1 cellular context compared by ENCODE assay signal in the genomic region with DNA sequence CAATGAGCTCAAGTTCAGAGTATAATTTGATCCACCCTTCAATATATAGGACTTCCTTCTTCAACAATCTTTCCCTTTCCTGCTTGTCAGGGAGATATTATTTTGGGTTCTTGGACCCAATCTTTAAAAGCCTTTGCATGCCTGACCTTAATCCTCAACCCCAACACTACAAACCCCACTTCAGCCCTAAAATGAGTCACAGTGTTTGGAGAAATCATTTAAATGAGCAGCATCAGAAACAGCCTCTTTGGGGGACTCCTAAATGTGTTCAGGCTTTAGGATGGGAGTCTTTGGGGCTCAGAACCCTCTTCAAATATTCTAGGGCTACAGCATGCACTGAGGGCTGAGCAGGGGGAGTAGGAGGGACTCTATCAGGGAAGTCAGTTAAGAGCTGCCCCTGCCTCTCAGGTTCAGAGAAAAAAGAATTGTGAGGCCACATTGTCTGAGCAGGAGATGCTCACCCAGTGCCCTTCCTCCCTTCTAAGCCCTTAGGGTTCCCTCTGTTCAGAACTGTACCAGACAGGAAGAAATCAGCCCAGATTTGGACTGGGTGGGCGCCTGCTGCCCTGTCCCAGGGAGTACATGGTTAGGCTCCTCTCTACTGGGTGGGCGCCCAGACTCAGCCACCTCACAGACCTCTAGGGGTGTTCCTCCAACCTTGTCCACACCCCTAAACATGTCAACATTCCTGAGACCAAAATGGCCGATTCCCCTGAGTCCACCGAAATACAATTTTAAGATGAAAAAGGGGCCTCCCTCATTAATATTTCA.
TF ChIP-seq lines count a peak whose summit lies in the region.

No MANE protein-coding gene starts in this region.

TF ChIP-seq in GM23338, 12 proteins besides CTCF, POLR2A, EP300 and RAD21 (continued from another document):
- TF ChIP-seq, protein P1, sequence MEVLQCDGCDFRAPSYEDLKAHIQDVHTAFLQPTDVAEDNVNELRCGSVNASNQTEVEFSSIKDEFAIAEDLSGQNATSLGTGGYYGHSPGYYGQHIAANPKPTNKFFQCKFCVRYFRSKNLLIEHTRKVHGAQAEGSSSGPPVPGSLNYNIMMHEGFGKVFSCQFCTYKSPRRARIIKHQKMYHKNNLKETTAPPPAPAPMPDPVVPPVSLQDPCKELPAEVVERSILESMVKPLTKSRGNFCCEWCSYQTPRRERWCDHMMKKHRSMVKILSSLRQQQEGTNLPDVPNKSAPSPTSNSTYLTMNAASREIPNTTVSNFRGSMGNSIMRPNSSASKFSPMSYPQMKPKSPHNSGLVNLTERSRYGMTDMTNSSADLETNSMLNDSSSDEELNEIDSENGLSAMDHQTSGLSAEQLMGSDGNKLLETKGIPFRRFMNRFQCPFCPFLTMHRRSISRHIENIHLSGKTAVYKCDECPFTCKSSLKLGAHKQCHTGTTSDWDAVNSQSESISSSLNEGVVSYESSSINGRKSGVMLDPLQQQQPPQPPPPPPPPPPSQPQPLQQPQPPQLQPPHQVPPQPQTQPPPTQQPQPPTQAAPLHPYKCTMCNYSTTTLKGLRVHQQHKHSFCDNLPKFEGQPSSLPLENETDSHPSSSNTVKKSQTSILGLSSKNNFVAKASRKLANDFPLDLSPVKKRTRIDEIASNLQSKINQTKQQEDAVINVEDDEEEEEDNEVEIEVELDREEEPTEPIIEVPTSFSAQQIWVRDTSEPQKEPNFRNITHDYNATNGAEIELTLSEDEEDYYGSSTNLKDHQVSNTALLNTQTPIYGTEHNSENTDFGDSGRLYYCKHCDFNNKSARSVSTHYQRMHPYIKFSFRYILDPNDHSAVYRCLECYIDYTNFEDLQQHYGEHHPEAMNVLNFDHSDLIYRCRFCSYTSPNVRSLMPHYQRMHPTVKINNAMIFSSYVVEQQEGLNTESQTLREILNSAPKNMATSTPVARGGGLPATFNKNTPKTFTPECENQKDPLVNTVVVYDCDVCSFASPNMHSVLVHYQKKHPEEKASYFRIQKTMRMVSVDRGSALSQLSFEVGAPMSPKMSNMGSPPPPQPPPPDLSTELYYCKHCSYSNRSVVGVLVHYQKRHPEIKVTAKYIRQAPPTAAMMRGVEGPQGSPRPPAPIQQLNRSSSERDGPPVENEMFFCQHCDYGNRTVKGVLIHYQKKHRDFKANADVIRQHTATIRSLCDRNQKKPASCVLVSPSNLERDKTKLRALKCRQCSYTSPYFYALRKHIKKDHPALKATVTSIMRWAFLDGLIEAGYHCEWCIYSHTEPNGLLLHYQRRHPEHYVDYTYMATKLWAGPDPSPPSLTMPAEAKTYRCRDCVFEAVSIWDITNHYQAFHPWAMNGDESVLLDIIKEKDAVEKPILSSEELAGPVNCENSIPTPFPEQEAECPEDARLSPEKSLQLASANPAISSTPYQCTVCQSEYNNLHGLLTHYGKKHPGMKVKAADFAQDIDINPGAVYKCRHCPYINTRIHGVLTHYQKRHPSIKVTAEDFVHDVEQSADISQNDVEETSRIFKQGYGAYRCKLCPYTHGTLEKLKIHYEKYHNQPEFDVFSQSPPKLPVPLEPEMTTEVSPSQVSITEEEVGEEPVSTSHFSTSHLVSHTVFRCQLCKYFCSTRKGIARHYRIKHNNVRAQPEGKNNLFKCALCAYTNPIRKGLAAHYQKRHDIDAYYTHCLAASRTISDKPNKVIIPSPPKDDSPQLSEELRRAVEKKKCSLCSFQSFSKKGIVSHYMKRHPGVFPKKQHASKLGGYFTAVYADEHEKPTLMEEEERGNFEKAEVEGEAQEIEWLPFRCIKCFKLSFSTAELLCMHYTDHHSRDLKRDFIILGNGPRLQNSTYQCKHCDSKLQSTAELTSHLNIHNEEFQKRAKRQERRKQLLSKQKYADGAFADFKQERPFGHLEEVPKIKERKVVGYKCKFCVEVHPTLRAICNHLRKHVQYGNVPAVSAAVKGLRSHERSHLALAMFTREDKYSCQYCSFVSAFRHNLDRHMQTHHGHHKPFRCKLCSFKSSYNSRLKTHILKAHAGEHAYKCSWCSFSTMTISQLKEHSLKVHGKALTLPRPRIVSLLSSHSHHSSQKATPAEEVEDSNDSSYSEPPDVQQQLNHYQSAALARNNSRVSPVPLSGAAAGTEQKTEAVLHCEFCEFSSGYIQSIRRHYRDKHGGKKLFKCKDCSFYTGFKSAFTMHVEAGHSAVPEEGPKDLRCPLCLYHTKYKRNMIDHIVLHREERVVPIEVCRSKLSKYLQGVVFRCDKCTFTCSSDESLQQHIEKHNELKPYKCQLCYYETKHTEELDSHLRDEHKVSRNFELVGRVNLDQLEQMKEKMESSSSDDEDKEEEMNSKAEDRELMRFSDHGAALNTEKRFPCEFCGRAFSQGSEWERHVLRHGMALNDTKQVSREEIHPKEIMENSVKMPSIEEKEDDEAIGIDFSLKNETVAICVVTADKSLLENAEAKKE (CRISPR knock-in tag; IDR thresholded peaks at IDR 0.05): no peak
- TF ChIP-seq REST (IDR thresholded peaks at IDR 0.05; ENCODE audit: unreplicated experiment) (no peak), ETS1 (IDR thresholded peaks at IDR 0.05) (no peak), NANOG (IDR thresholded peaks at IDR 0.05; ENCODE audit: borderline replicate concordance) (no peak), ZNF331 (CRISPR knock-in tag; IDR thresholded peaks at IDR 0.05; ENCODE audit: low read depth) (no peak)
